ENCODE assay signal across 1 cellular context in the genomic region with DNA sequence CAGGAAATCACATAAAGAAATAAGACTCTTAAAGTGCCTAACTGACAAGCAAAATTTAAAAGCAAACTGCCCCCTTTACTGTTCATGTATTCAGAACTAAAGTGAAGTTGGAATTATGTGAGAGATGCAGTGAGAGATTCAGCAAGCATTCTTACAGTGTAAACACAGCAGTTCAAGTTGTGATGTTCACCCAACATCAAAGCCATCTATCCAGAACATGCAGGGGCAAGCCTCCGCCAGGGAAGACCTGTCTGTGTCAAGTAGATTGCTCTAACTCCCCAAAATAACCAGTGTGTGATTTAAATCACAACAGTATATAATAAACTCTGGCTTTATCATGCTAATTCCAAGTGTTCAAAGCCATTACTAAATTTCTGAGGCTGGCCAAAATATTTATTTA.
TF ChIP-seq lines count a peak whose summit lies in the region.

No MANE protein-coding gene starts in this region.

TF ChIP-seq in H1, 55 proteins besides CTCF, POLR2A, EP300 and RAD21:
- TF ChIP-seq NRF1 (IDR thresholded peaks at IDR 0.05; ENCODE audit: low read depth, low read length) (no peak), HDAC2 (IDR thresholded peaks at IDR 0.05; ENCODE audit: borderline replicate concordance in 1 of 2, low read depth in 2 of 2, low read length in 2 of 2) (no peak), EZH2 (IDR thresholded peaks at IDR 0.05; ENCODE audit: low read depth, low read length, severe bottlenecking) (no peak), JUN (IDR thresholded peaks at IDR 0.05; ENCODE audit: low read depth, low read length) (no peak), CEBPB (IDR thresholded peaks at IDR 0.05; ENCODE audit: low read depth, low read length) (no peak), SIN3A (conservative IDR thresholded peaks at IDR 0.05 in 1 of 2, IDR thresholded peaks at IDR 0.05 in 1 of 2; ENCODE audit: low read depth in 1 of 2, low read length in 2 of 2) (no peak), CBX8 (IDR thresholded peaks at IDR 0.05; ENCODE audit: borderline replicate concordance, low read depth, low read length) (no peak), KDM4A (IDR thresholded peaks at IDR 0.05; ENCODE audit: low read depth, low read length, severe bottlenecking) (no peak), YY1 (IDR thresholded peaks at IDR 0.05; ENCODE audit: low read depth, low read length) (no peak), ZNF274 (IDR thresholded peaks at IDR 0.05; ENCODE audit: borderline replicate concordance, extremely low read depth, low read length) (no peak), ASH2L (IDR thresholded peaks at IDR 0.05; ENCODE audit: low read length) (no peak), GTF2F1 (IDR thresholded peaks at IDR 0.05; ENCODE audit: borderline replicate concordance, low read depth, low read length) (no peak), CHD1 (IDR thresholded peaks at IDR 0.05; ENCODE audit: low read depth, low read length) (no peak), RFX5 (IDR thresholded peaks at IDR 0.05; ENCODE audit: borderline replicate concordance, low read depth, low read length) (no peak), RXRA (IDR thresholded peaks at IDR 0.05; ENCODE audit: insufficient read depth, low read depth, low read length) (no peak), FOSL1 (IDR thresholded peaks at IDR 0.05; ENCODE audit: insufficient read depth, low read depth, low read length) (no peak), RNF2 (IDR thresholded peaks at IDR 0.05; ENCODE audit: borderline replicate concordance, low read depth, low read length, missing control alignments, poor library complexity, severe bottlenecking) (no peak), SIRT6 (IDR thresholded peaks at IDR 0.05; ENCODE audit: low read length) (no peak)
- TF ChIP-seq, protein P1, sequence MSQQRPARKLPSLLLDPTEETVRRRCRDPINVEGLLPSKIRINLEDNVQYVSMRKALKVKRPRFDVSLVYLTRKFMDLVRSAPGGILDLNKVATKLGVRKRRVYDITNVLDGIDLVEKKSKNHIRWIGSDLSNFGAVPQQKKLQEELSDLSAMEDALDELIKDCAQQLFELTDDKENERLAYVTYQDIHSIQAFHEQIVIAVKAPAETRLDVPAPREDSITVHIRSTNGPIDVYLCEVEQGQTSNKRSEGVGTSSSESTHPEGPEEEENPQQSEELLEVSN (IDR thresholded peaks at IDR 0.05) = no peak
- TF ChIP-seq, protein P2, sequence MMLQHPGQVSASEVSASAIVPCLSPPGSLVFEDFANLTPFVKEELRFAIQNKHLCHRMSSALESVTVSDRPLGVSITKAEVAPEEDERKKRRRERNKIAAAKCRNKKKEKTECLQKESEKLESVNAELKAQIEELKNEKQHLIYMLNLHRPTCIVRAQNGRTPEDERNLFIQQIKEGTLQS (IDR thresholded peaks at IDR 0.05; ENCODE audit: insufficient read depth, low read depth, low read length) = no peak
TF ChIP-seq in H1: peak in this region for 0.
